ENCODE assay signal across 15 cellular contexts in the genomic region with DNA sequence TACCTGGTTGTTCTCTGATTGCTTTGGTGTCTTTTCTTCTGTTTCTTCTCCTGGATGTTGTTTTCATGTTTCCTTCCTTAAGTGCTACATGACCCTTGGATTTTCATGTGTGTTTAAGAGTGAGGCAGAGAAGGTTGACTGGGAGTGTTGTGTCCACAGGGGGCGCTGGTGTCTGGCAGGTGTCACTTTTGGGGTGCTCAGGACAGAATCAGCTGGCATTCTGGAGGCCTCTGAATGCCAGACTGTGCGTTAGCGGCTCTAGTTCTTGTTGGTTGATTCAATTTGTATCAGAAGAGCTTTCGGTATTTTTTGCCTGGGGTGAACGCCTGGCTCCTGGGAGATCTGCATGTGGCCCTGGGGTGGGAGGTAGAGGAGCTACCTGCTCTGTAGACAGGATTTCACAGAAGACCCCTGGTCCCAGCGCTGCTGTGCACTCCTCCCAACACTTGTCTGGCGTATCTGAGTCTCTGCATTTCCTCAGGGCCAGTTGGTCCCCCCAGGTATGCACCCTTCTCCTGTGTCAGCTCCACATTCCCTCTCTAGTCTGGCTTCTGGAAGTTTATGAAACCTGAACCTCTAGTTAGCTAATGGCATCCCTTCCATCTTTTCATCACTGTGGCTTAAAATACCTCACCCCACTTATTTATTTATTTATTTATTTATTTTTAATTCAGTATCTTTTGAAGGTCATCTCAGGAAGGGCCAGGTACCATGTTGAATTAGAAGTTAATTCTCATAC. TPM values are rescaled to one million over a fixed set of nuclear protein-coding genes. Genes with fewer than 3 reads are reported as not detected.
DNase-seq lines count a peak whose midpoint lies in the region; ATAC-seq and TF ChIP-seq lines count a peak whose summit lies in the region.
"Had no signal": no experiment of that assay in that cellular context is flagged by ENCODE, and none has a peak within 500 bp of the region (broad histone marks: within the 10 kb centered on the region; RNA-seq: fewer than 3 reads in every experiment).

No MANE protein-coding gene starts in this region.

- H3K9me3 Mint-ChIP-seq in activated CD4-positive, alpha-beta memory T cell treated with anti-CD3 and anti-CD28 coated beads for 36 hours = no peaks in the 10 kb centered on the region
- no peaks in the 10 kb centered on the region for H3K9me3 Mint-ChIP-seq in activated CD4-positive, alpha-beta memory T cell treated with anti-CD3 and anti-CD28 coated beads, Interleukin-2, amount 10 ng/mL, durations not matched to agents 7 days and 5 days
- H3K9me3 Mint-ChIP-seq: activated T-helper 17 cell treated with anti-CD3 and anti-CD28 coated beads, Interleukin-2, amount 50 U/mL, for 72 hours had no signal

- H3K9me3 ChIP-seq in aorta (ENCODE audit: control insufficient read depth, low read length) = no peaks in the 10 kb centered on the region
- H3K9me3 ChIP-seq: HAP-1 had no signal

- H3K27ac ChIP-seq in aorta (ENCODE audit: low read depth in 1 of 2, low read length in 2 of 2) = no peak overlapping the region

- WGBS in aorta, 2 donors = 75 to 77% methylated on average over 7 of the region's 7 CpGs

- intact Hi-C loops in activated CD4-positive, alpha-beta memory T cell treated with anti-CD3 and anti-CD28 coated beads for 36 hours (cut with micrococcal nuclease) = no loop called here
- intact Hi-C loops in aorta (cut with DNase I) = no loop called here

- CTCF ChIA-PET in activated CD4-positive, alpha-beta memory T cell treated with anti-CD3 and anti-CD28 coated beads for 36 hours (lab: Charles Lee) = interaction anchor here (1.0 to 1.1 kb wide), 3 partner anchors 13 to 48 kb away, joined by 3 to 4 read pairs (median 3); no protein-coding TSS in a partner anchor
- CTCF ChIA-PET in activated CD4-positive, alpha-beta memory T cell treated with anti-CD3 and anti-CD28 coated beads, Interleukin-2, amount 10 ng/mL, durations not matched to agents 7 days and 5 days (lab: Charles Lee) = interaction anchor here (0.6 to 1.9 kb wide), 2 partner anchors 49 to 152 kb away, joined by 5 read pairs; no protein-coding TSS in a partner anchor

- no peaks in the 10 kb centered on the region for H3K4me1 ChIP-seq in aorta (ENCODE audit: control insufficient read depth in 1 of 2, insufficient read depth in 2 of 2, low read length in 2 of 2)
- H3K4me1 ChIP-seq: HAP-1 had no signal

- no peaks in the 10 kb centered on the region for H3K4me1 Mint-ChIP-seq in activated CD4-positive, alpha-beta memory T cell treated with anti-CD3 and anti-CD28 coated beads for 36 hours (ENCODE audit: low read depth)
- no peaks in the 10 kb centered on the region for H3K4me1 Mint-ChIP-seq in activated CD4-positive, alpha-beta memory T cell treated with anti-CD3 and anti-CD28 coated beads, Interleukin-2, amount 10 ng/mL, durations not matched to agents 7 days and 5 days
- H3K4me1 Mint-ChIP-seq: activated T-helper 17 cell treated with anti-CD3 and anti-CD28 coated beads, Interleukin-2, amount 50 U/mL, for 72 hours had no signal

- H3K27me3 Mint-ChIP-seq in activated CD4-positive, alpha-beta memory T cell treated with anti-CD3 and anti-CD28 coated beads for 36 hours = peaks cover 16% of the 10 kb centered on the region
- peaks cover 22% of the 10 kb centered on the region for H3K27me3 Mint-ChIP-seq in activated CD4-positive, alpha-beta memory T cell treated with anti-CD3 and anti-CD28 coated beads, Interleukin-2, amount 10 ng/mL, durations not matched to agents 7 days and 5 days

- H3K4me3 ChIP-seq in choroid plexus epithelial cell (ENCODE audit: low read depth, low read length) (no peak overlapping the region), retinal pigment epithelial cell (ENCODE audit: low read length) (no peak overlapping the region), aorta (ENCODE audit: low read length in 2 of 2) (no peak overlapping the region)
- H3K4me3 ChIP-seq: HAP-1 had no signal

- H3K36me3 Mint-ChIP-seq in activated CD4-positive, alpha-beta memory T cell treated with anti-CD3 and anti-CD28 coated beads for 36 hours = no peaks in the 10 kb centered on the region
- no peaks in the 10 kb centered on the region for H3K36me3 Mint-ChIP-seq in activated CD4-positive, alpha-beta memory T cell treated with anti-CD3 and anti-CD28 coated beads, Interleukin-2, amount 10 ng/mL, durations not matched to agents 7 days and 5 days (ENCODE audit: low read depth)

- H3K4me3 Mint-ChIP-seq in activated CD4-positive, alpha-beta memory T cell treated with anti-CD3 and anti-CD28 coated beads for 36 hours = no peak overlapping the region
- H3K4me3 Mint-ChIP-seq in activated CD4-positive, alpha-beta memory T cell treated with anti-CD3 and anti-CD28 coated beads, Interleukin-2, amount 10 ng/mL, durations not matched to agents 7 days and 5 days = no peak overlapping the region
- H3K4me3 Mint-ChIP-seq: activated T-helper 17 cell treated with anti-CD3 and anti-CD28 coated beads, Interleukin-2, amount 50 U/mL, for 72 hours had no signal

- H3K27ac Mint-ChIP-seq in activated CD4-positive, alpha-beta memory T cell treated with anti-CD3 and anti-CD28 coated beads for 36 hours = no peak overlapping the region
- no peak overlapping the region for H3K27ac Mint-ChIP-seq in activated CD4-positive, alpha-beta memory T cell treated with anti-CD3 and anti-CD28 coated beads, Interleukin-2, amount 10 ng/mL, durations not matched to agents 7 days and 5 days
- H3K27ac Mint-ChIP-seq: activated T-helper 17 cell treated with anti-CD3 and anti-CD28 coated beads, Interleukin-2, amount 50 U/mL, for 72 hours had no signal

- no peaks in the 10 kb centered on the region for H3K36me3 ChIP-seq in aorta (ENCODE audit: control insufficient read depth in 1 of 2, insufficient read depth in 2 of 2, low read length in 1 of 2)
- H3K36me3 ChIP-seq: HAP-1 had no signal

- TF ChIP-seq CTCF in choroid plexus epithelial cell (conservative IDR thresholded peaks at IDR 0.05; ENCODE audit: low read depth, low read length) = peak; percentile 30
- TF ChIP-seq CTCF in retinal pigment epithelial cell (conservative IDR thresholded peaks at IDR 0.05; ENCODE audit: low read depth, low read length) = peak; percentile 39

- DNase-seq in activated CD4-positive, alpha-beta memory T cell treated with anti-CD3 and anti-CD28 coated beads for 36 hours = peak; percentile 22
- no peak for DNase-seq in activated CD4-positive, alpha-beta memory T cell treated with anti-CD3 and anti-CD28 coated beads, Interleukin-2, amount 10 ng/mL, durations not matched to agents 7 days and 5 days
- DNase-seq in NAMALWA (ENCODE audit: low spot score) (peak; percentile 9), choroid plexus epithelial cell (ENCODE audit: low read depth) (no peak), retinal pigment epithelial cell (ENCODE audit: low read depth) (no peak), amniotic stem cell (lab: John Stamatoyannopoulos, UW) (no peak), HPDE6-E6E7 (ENCODE audit: extremely low spot score) (no peak), aorta (no peak)
- DNase-seq: ACHN; activated CD4-positive, CD25-positive, alpha-beta regulatory T cell treated with anti-CD3 and anti-CD28 coated beads, Interleukin-2, amount 50 U/mL, for 72 hours; midbrain; NCI-H1436 treated with DMSO at 0.1 percent for 48 hours; NCI-H82 had no signal

- POLR2A ChIA-PET in activated CD4-positive, alpha-beta memory T cell treated with anti-CD3 and anti-CD28 coated beads for 36 hours (lab: Charles Lee) = no interaction called here
- POLR2A ChIA-PET in activated CD4-positive, alpha-beta memory T cell treated with anti-CD3 and anti-CD28 coated beads, Interleukin-2, amount 10 ng/mL, durations not matched to agents 7 days and 5 days (lab: Charles Lee) = no interaction called here

- no peak for ATAC-seq in aorta (ENCODE audit: low FRiP score)
- ATAC-seq: activated T-helper 17 cell treated with anti-CD3 and anti-CD28 coated beads, Interleukin-2, amount 50 U/mL, for 72 hours had no signal

- no peaks in the 10 kb centered on the region for H3K27me3 ChIP-seq in aorta (ENCODE audit: control insufficient read depth in 1 of 2, insufficient read depth in 2 of 2, low read length in 1 of 2)

RNA-seq across cellular contexts. Expression of a gene that starts 1.1 kb away (rescaled TPM):
- total RNA-seq in activated CD4-positive, alpha-beta memory T cell treated with anti-CD3 and anti-CD28 coated beads for 36 hours = under 1 TPM; 0.29 to 0.81 TPM
- under 1 TPM; 0.13 to 0.33 TPM for total RNA-seq in activated CD4-positive, alpha-beta memory T cell treated with anti-CD3 and anti-CD28 coated beads, Interleukin-2, amount 10 ng/mL, durations not matched to agents 7 days and 5 days
- 1 to 10 TPM; 7.2 to 8.6 TPM for total RNA-seq in aorta
- polyA plus RNA-seq in aorta = under 1 TPM in 1 of 2 donors, not detected in 1; 0.13 TPM

Comparison
In these comparisons a context has a peak if more than half of its experiments do, and no peak if none do; other contexts are left out.
1. DNase-seq: peak in activated CD4-positive, alpha-beta memory T cell treated with anti-CD3 and anti-CD28 coated beads for 36 hours (single experiment) and NAMALWA (single experiment); none in activated CD4-positive, alpha-beta memory T cell treated with anti-CD3 and anti-CD28 coated beads, Interleukin-2, amount 10 ng/mL, durations not matched to agents 7 days and 5 days (single experiment), choroid plexus epithelial cell (single experiment), retinal pigment epithelial cell (single experiment), amniotic stem cell (single experiment), HPDE6-E6E7 (single experiment) and aorta (0 of 2).
2. RNA of a gene that starts 1.1 kb away (total RNA-seq): 7.2 to 8.6 TPM in aorta; 0.29 to 0.81 TPM in activated CD4-positive, alpha-beta memory T cell treated with anti-CD3 and anti-CD28 coated beads for 36 hours and 0.13 to 0.33 TPM in activated CD4-positive, alpha-beta memory T cell treated with anti-CD3 and anti-CD28 coated beads, Interleukin-2, amount 10 ng/mL, durations not matched to agents 7 days and 5 days; every median in the first group is over 4 times any median in the second.